In the genomic region with DNA sequence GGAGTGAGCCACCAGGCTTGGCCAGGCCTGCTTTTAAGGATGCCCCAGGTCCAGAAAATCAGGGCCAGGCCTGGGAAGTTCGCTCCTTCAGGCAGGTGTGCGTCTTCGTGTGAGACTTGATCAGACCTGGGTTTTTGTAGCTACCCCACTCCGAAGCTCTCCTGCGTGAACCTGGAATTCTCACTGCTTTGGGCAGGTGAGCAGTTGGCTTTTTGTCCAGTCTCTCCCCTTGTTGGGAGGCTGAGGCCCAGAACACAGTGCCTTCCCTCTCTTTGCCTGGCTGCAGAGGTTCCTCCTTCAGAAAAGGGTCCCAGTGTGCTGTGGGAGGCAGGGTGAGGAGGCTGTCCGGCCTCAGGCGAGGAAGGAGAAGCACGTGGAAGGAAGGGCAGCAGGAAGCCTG, we compare ENCODE assay signal across 16 cellular contexts. TPM values are rescaled to one million over a fixed set of nuclear protein-coding genes. Genes with fewer than 3 reads are reported as not detected.
A peak's percentile ranks its signal among the peaks of the same experiment; 100 is the strongest.
DNase-seq lines count a peak whose midpoint lies in the region; ATAC-seq and TF ChIP-seq lines count a peak whose summit lies in the region.
"Had no signal": no experiment of that assay in that cellular context is flagged by ENCODE, and none has a peak within 500 bp of the region (broad histone marks: within the 10 kb centered on the region; RNA-seq: fewer than 3 reads in every experiment).

No MANE protein-coding gene starts in this region.

- ATAC-seq in GM19463 (IDR thresholded peaks at IDR 0.05; ENCODE audit: unreplicated experiment), result no peak

- H3K9me3 ChIP-seq in Karpas-422 (ENCODE audit: low read length), result no peaks in the 10 kb centered on the region
- no peaks in the 10 kb centered on the region for H3K9me3 ChIP-seq in endodermal cell (ENCODE audit: control insufficient read depth, low read length)
- H3K9me3 ChIP-seq: Caco-2, HAP-1 had no signal

- H3K27me3 ChIP-seq in Karpas-422 (ENCODE audit: low read length), result no peaks in the 10 kb centered on the region
- H3K27me3 ChIP-seq in endodermal cell (ENCODE audit: control insufficient read depth, insufficient read depth, low read length, poor library complexity, severe bottlenecking), result no peaks in the 10 kb centered on the region

- H3K36me3 ChIP-seq in Karpas-422 (ENCODE audit: insufficient read depth, low read length) (peaks cover 16% of the 10 kb centered on the region; the same call in 1 of the 2 replicates), endodermal cell (ENCODE audit: control insufficient read depth, insufficient read depth, low read length) (no peaks in the 10 kb centered on the region)
- H3K36me3 ChIP-seq: HAP-1 had no signal

- H3K4me1 Mint-ChIP-seq in endodermal cell, result peaks cover 4% of the 10 kb centered on the region

- H2AFZ ChIP-seq in Karpas-422 (ENCODE audit: low read length), result no peak overlapping the region

- no peaks in the 10 kb centered on the region for H3K9me2 ChIP-seq in Karpas-422 (replicated peaks; ENCODE audit: insufficient read depth, low read length)

- peak; percentile 6 for DNase-seq in D341Med (ENCODE audit: low spot score)
- no peak for DNase-seq in Karpas-422
- DNase-seq in endodermal cell, result peak; percentile 26
- no peak for DNase-seq in COLO829 (ENCODE audit: low spot score)
- DNase-seq in stimulated activated CD4-positive, alpha-beta T cell treated with anti-CD3 and anti-CD28 coated beads, Interleukin-4, amount 100 ng/mL, for 4 hours, result no peak
- DNase-seq: C1 segment of cervical spinal cord; Caco-2; CD4-positive, alpha-beta memory T cell; DMS 273 treated with DMSO at 0.1 percent for 48 hours; DMS79; EL; GDM1; GOT3; HFFc6 had no signal

- H3K9ac ChIP-seq in Karpas-422 (ENCODE audit: low read length) (no peak overlapping the region), endodermal cell (ENCODE audit: extremely low read depth, low read length, poor library complexity, severe bottlenecking) (no peak overlapping the region)

- 87 to 94% methylated on average over 5 to 8 of the region's 8 CpGs for WGBS in endodermal cell (ENCODE audit: insufficient coverage in 1 of 2, insufficient read length in 1 of 2), 2 experiments

- H3K4me1 ChIP-seq in Karpas-422 (ENCODE audit: low read length), result peaks cover 36% of the 10 kb centered on the region
- H3K4me1 ChIP-seq in endodermal cell (ENCODE audit: control insufficient read depth, insufficient read depth, low read length), result no peaks in the 10 kb centered on the region
- H3K4me1 ChIP-seq: Caco-2 had no signal

- H3K27me3 Mint-ChIP-seq in endodermal cell (ENCODE audit: insufficient read depth), result peaks cover 12% of the 10 kb centered on the region
- H3K27me3 Mint-ChIP-seq: CD4-positive, alpha-beta memory T cell had no signal

- H3K9me3 Mint-ChIP-seq in endodermal cell, result no peaks in the 10 kb centered on the region
- H3K9me3 Mint-ChIP-seq: CD4-positive, alpha-beta memory T cell; HFFc6 had no signal

- H4K20me1 ChIP-seq in Karpas-422 (ENCODE audit: insufficient read depth, low read depth, low read length), result no peaks in the 10 kb centered on the region

- H3K27ac Mint-ChIP-seq in endodermal cell, result no peak overlapping the region
- H3K27ac Mint-ChIP-seq: HFFc6 had no signal

- H3K79me2 ChIP-seq in Karpas-422 (ENCODE audit: low read length), result no peaks in the 10 kb centered on the region

- H3K36me3 Mint-ChIP-seq in endodermal cell (ENCODE audit: low read depth), result peaks cover 2% of the 10 kb centered on the region

- H3K4me3 ChIP-seq in Karpas-422 (ENCODE audit: low read length) (no peak overlapping the region), endodermal cell (ENCODE audit: low read length) (no peak overlapping the region)
- H3K4me3 ChIP-seq: HAP-1 had no signal

- H3K27ac ChIP-seq in Karpas-422 (ENCODE audit: low read length) (peak overlapping the region; percentile 93; the same call in 1 of the 2 replicates), endodermal cell (ENCODE audit: low read depth, low read length) (no peak overlapping the region)

- no peak overlapping the region for H3K4me2 ChIP-seq in Karpas-422 (ENCODE audit: low read depth, low read length, poor library complexity, severe bottlenecking)

- TF ChIP-seq CTCF in endodermal cell (conservative IDR thresholded peaks at IDR 0.05), result no peak

- H3K4me3 Mint-ChIP-seq in endodermal cell, result no peak overlapping the region
- H3K4me3 Mint-ChIP-seq: CD4-positive, alpha-beta memory T cell; HFFc6 had no signal

RNA-seq across cellular contexts. Expression of gene ZNF783, which starts 27.3 kb away (rescaled TPM):
- 24.3 and 50.0 TPM in 2 replicates for total RNA-seq in Karpas-422 (2014; rRNA removed; shearing (Covaris generic); ENCODE audit: low replicate concordance)
- 10 to 100 TPM; 12.1 to 13.2 TPM for total RNA-seq in endodermal cell
- polyA plus RNA-seq in endodermal cell (2013, experiment 1 of 2), result 9.0 TPM
- polyA plus RNA-seq in endodermal cell (2013, experiment 2 of 2), result 6.3 TPM

RNA-seq across cellular contexts. Expression of gene ZNF212, which starts 49.8 kb away (rescaled TPM):
- total RNA-seq in Karpas-422 (2014; rRNA removed; shearing (Covaris generic); ENCODE audit: low replicate concordance), result 3.5 and 14.6 TPM in 2 replicates
- total RNA-seq in endodermal cell, result 10 to 100 TPM; 15.8 to 17.6 TPM
- polyA plus RNA-seq in endodermal cell (2013, experiment 1 of 2), result 12.5 TPM
- 12.9 TPM for polyA plus RNA-seq in endodermal cell (2013, experiment 2 of 2)

Comparison
In these comparisons a context has a peak if more than half of its experiments do, and no peak if none do; other contexts are left out.
1. DNase-seq: peak in D341Med (single experiment) and endodermal cell (single experiment); none in Karpas-422 (single experiment), COLO829 (single experiment) and stimulated activated CD4-positive, alpha-beta T cell treated with anti-CD3 and anti-CD28 coated beads, Interleukin-4, amount 100 ng/mL, for 4 hours (0 of 2).